15 cellular contexts compared by ENCODE assay signal in the genomic region with DNA sequence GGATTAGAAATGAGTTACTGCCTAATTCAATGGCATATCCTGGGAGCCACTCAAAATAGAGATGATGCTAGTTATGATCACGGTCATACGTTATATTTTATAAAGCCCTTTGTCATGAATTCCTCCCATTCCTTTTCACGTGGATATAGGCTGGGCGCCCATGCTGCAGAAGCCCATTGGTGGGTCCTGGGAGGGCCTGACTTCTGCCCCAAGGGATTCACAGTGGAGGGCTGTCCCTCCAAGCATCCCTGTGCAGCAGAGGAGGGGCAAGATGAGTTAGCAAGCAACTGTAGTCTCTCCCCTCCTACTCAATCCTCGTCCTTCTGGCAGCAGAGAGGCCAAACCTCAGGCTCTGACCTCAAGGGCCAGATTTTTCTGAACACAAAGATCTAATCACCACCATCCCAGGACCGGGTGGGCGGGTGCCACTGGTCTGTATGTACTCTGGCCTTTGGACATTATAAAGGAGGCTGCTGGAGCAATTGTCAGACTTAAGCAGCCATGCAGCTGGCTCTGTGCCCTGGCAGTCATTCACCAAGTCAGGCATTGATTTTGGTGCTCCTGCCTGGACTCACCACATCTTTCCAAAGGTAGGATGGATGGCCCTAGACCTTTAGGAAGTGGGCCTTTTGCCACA. TPM values are rescaled to one million over a fixed set of nuclear protein-coding genes. Genes with fewer than 3 reads are reported as not detected.
DNase-seq lines count a peak whose midpoint lies in the region; ATAC-seq and TF ChIP-seq lines count a peak whose summit lies in the region.
"Had no signal": no experiment of that assay in that cellular context is flagged by ENCODE, and none has a peak within 500 bp of the region (broad histone marks: within the 10 kb centered on the region; RNA-seq: fewer than 3 reads in every experiment).

No MANE protein-coding gene starts in this region.

- no peak for ATAC-seq in activated naive CD4-positive, alpha-beta T cell treated with anti-CD3 and anti-CD28 coated beads, Interleukin-2, amount 50 U/mL, for 72 hours
- ATAC-seq in left colon (peak; percentile 72), HG02623 (IDR thresholded peaks at IDR 0.05; ENCODE audit: unreplicated experiment) (no peak), GM21528 (IDR thresholded peaks at IDR 0.05; ENCODE audit: low FRiP score, unreplicated experiment) (no peak)
- ATAC-seq: activated naive CD8-positive, alpha-beta T cell treated with anti-CD3 and anti-CD28 coated beads, Interleukin-2, amount 50 U/mL, for 24 hours had no signal

- no peaks in the 10 kb centered on the region for H3K36me3 ChIP-seq in thyroid gland

- H3K4me1 ChIP-seq in thyroid gland = peaks cover 27 to 39% of the 10 kb centered on the region in 2 donors
- H3K4me1 ChIP-seq: testis had no signal

- TF ChIP-seq CTCF in thyroid gland (IDR thresholded peaks at IDR 0.05) = no peak

- no peak for TF ChIP-seq POLR2A in thyroid gland (IDR thresholded peaks at IDR 0.05)

- no peak for DNase-seq in activated naive CD4-positive, alpha-beta T cell treated with anti-CD3 and anti-CD28 coated beads, Interleukin-2, amount 50 U/mL, for 72 hours (ENCODE audit: low spot score in 2 of 2)
- no peak for DNase-seq in activated naive CD4-positive, alpha-beta T cell treated with anti-CD3 and anti-CD28 coated beads, Interleukin-2, amount 50 U/mL, for 16 hours
- DNase-seq in left colon (peak; percentile 85 to 90), thyroid gland (peak; percentile 58)
- DNase-seq in activated naive CD4-positive, alpha-beta T cell treated with anti-CD3 and anti-CD28 coated beads, Interleukin-2, amount 10 ng/mL, durations not matched to agents 7 days and 5 days = no peak
- DNase-seq: activated naive CD8-positive, alpha-beta T cell treated with anti-CD3 and anti-CD28 coated beads, Interleukin-2, amount 50 U/mL, for 24 hours; erythroblast; NCI-H1048; occipital lobe; testis had no signal

- H3K4me3 Mint-ChIP-seq in activated naive CD4-positive, alpha-beta T cell treated with anti-CD3 and anti-CD28 coated beads, Interleukin-2, amount 10 ng/mL, durations not matched to agents 7 days and 5 days = no peak overlapping the region
- H3K4me3 Mint-ChIP-seq: activated naive CD8-positive, alpha-beta T cell treated with anti-CD3 and anti-CD28 coated beads, Interleukin-2, amount 50 U/mL, for 24 hours; central memory CD8-positive, alpha-beta T cell had no signal

- no peaks in the 10 kb centered on the region for H3K36me3 Mint-ChIP-seq in activated naive CD4-positive, alpha-beta T cell treated with anti-CD3 and anti-CD28 coated beads, Interleukin-2, amount 50 U/mL, for 72 hours
- H3K36me3 Mint-ChIP-seq in activated naive CD4-positive, alpha-beta T cell treated with anti-CD3 and anti-CD28 coated beads, Interleukin-2, amount 10 ng/mL, durations not matched to agents 7 days and 5 days = peaks cover 6% of the 10 kb centered on the region

- no peaks in the 10 kb centered on the region for H3K9me3 Mint-ChIP-seq in activated naive CD4-positive, alpha-beta T cell treated with anti-CD3 and anti-CD28 coated beads, Interleukin-2, amount 50 U/mL, for 72 hours
- H3K9me3 Mint-ChIP-seq in activated naive CD4-positive, alpha-beta T cell treated with anti-CD3 and anti-CD28 coated beads, Interleukin-2, amount 10 ng/mL, durations not matched to agents 7 days and 5 days = no peaks in the 10 kb centered on the region
- H3K9me3 Mint-ChIP-seq: activated naive CD8-positive, alpha-beta T cell treated with anti-CD3 and anti-CD28 coated beads, Interleukin-2, amount 50 U/mL, for 24 hours; central memory CD8-positive, alpha-beta T cell had no signal

- no peaks in the 10 kb centered on the region for H3K9me3 ChIP-seq in thyroid gland
- H3K9me3 ChIP-seq: SJSA1, testis had no signal

- H3K27ac ChIP-seq in angular gyrus (ENCODE audit: low read depth, low read length) = peak overlapping the region; percentile 75
- peak overlapping the region in 2 of 3 donors; percentile 6 to 43 for H3K27ac ChIP-seq in thyroid gland
- H3K27ac ChIP-seq: SJSA1, testis had no signal

- no peaks in the 10 kb centered on the region for H3K27me3 Mint-ChIP-seq in activated naive CD4-positive, alpha-beta T cell treated with anti-CD3 and anti-CD28 coated beads, Interleukin-2, amount 10 ng/mL, durations not matched to agents 7 days and 5 days
- H3K27me3 Mint-ChIP-seq: activated naive CD8-positive, alpha-beta T cell treated with anti-CD3 and anti-CD28 coated beads, Interleukin-2, amount 50 U/mL, for 24 hours; central memory CD8-positive, alpha-beta T cell had no signal

- peak overlapping the region; percentile 6 to 81 for H3K27ac Mint-ChIP-seq in activated naive CD4-positive, alpha-beta T cell treated with anti-CD3 and anti-CD28 coated beads, Interleukin-2, amount 50 U/mL, for 72 hours
- H3K27ac Mint-ChIP-seq in activated naive CD4-positive, alpha-beta T cell treated with anti-CD3 and anti-CD28 coated beads, Interleukin-2, amount 10 ng/mL, durations not matched to agents 7 days and 5 days = no peak overlapping the region
- H3K27ac Mint-ChIP-seq: activated naive CD8-positive, alpha-beta T cell treated with anti-CD3 and anti-CD28 coated beads, Interleukin-2, amount 50 U/mL, for 24 hours had no signal

- H3K4me1 Mint-ChIP-seq in activated naive CD4-positive, alpha-beta T cell treated with anti-CD3 and anti-CD28 coated beads, Interleukin-2, amount 10 ng/mL, durations not matched to agents 7 days and 5 days = peaks cover 12% of the 10 kb centered on the region

- no peaks in the 10 kb centered on the region for H3K27me3 ChIP-seq in thyroid gland
- H3K27me3 ChIP-seq: SJSA1, testis had no signal

- H3K4me3 ChIP-seq in thyroid gland (replicated peaks in 1 of 3) = no peak overlapping the region
- H3K4me3 ChIP-seq: SJSA1, testis had no signal

- 66 to 96% methylated on average over 5 to 7 of the region's 7 CpGs for WGBS in thyroid gland, 2 donors

- intact Hi-C loops in left colon (cut with DNase I, micrococcal nuclease) = no loop called here
- intact Hi-C loops in thyroid gland (cut with DNase I) = no loop called here

- CTCF ChIA-PET in activated naive CD4-positive, alpha-beta T cell treated with anti-CD3 and anti-CD28 coated beads, Interleukin-2, amount 10 ng/mL, durations not matched to agents 7 days and 5 days (lab: Charles Lee) = interaction anchor here (2.3 kb wide), 1 partner anchor 18 kb away, joined by 6 read pairs; no protein-coding TSS in a partner anchor

RNA-seq across cellular contexts. Expression of a gene that starts 8.5 kb away (rescaled TPM):
- total RNA-seq in activated naive CD4-positive, alpha-beta T cell treated with anti-CD3 and anti-CD28 coated beads, Interleukin-2, amount 50 U/mL, for 72 hours = 10 to 100 TPM; 22.2 to 24.9 TPM
- total RNA-seq in left colon = 100 to 1,000 TPM in 1 of 2 donors, 10 to 100 TPM in 1; 95.0 to 128 TPM
- total RNA-seq in thyroid gland = 10 to 100 TPM; 49.9 to 72.0 (median 60.2) TPM

RNA-seq across cellular contexts. Expression of a gene that starts 28.3 kb away (rescaled TPM):
- total RNA-seq in activated naive CD4-positive, alpha-beta T cell treated with anti-CD3 and anti-CD28 coated beads, Interleukin-2, amount 50 U/mL, for 72 hours = 10 to 100 TPM; 14.9 to 18.3 TPM
- total RNA-seq in left colon (10 to 100 TPM; 15.0 to 17.2 TPM), thyroid gland (10 to 100 TPM; 16.4 to 25.8 (median 24.3) TPM)

RNA-seq across cellular contexts. Expression of a gene that starts 38.6 kb away (rescaled TPM):
- total RNA-seq in activated naive CD4-positive, alpha-beta T cell treated with anti-CD3 and anti-CD28 coated beads, Interleukin-2, amount 50 U/mL, for 72 hours = not detected
- total RNA-seq in left colon = under 1 TPM; 0.09 to 0.36 TPM
- total RNA-seq in thyroid gland = 1 to 10 TPM in 2 of 4 donors, under 1 TPM in 1, not detected in 1; 0.39 to 1.6 (median 1.3) TPM
- total RNA-seq: occipital lobe had no signal

Comparison
In these comparisons a context has a peak if more than half of its experiments do, and no peak if none do; other contexts are left out.
1. DNase-seq: peak in left colon (2 of 2) and thyroid gland (2 of 2); none in activated naive CD4-positive, alpha-beta T cell treated with anti-CD3 and anti-CD28 coated beads, Interleukin-2, amount 50 U/mL, for 72 hours (0 of 2), activated naive CD4-positive, alpha-beta T cell treated with anti-CD3 and anti-CD28 coated beads, Interleukin-2, amount 50 U/mL, for 16 hours (single experiment) and activated naive CD4-positive, alpha-beta T cell treated with anti-CD3 and anti-CD28 coated beads, Interleukin-2, amount 10 ng/mL, durations not matched to agents 7 days and 5 days (single experiment).